27 cellular contexts compared by ENCODE assay signal in genomic region chr2:183984871-183985270, GRCh38.
DNase-seq lines count a peak whose midpoint lies in the region; ATAC-seq and TF ChIP-seq lines count a peak whose summit lies in the region.
"Had no signal": no experiment of that assay in that cellular context is flagged by ENCODE, and none has a peak within 500 bp of the region (broad histone marks: within the 10 kb centered on the region; RNA-seq: fewer than 3 reads in every experiment).

No MANE protein-coding gene starts in this region.

- DNase-seq in left colon (no peak), mucosa of descending colon (no peak), NCI-H2029 (lab: John Stamatoyannopoulos, UW) (no peak)
- no peak for DNase-seq in activated effector memory CD4-positive, alpha-beta T cell treated with anti-CD3 and anti-CD28 coated beads, Interleukin-2, amount 50 U/mL, for 16 hours
- DNase-seq: 8988T; ACHN; AML-193; BE2C; C1 segment of cervical spinal cord; Caco-2; Calu3; CD4-positive, alpha-beta memory T cell; CD4-positive, alpha-beta T cell; CD4-positive, CD25-positive, alpha-beta regulatory T cell; CD8-positive, alpha-beta memory T cell; CD8-positive, alpha-beta T cell; COR-L47; DMS 273 treated with DMSO at 0.1 percent for 48 hours; DMS153; DMS53; DMS79; DMS79 treated with DMSO at 0.1 percent for 48 hours; DND-41; EL had no signal

- H3K4me3 ChIP-seq in mucosa of descending colon, result no peak overlapping the region
- H3K4me3 ChIP-seq: A549; BLaER1; BLaER1 treated with 17β-estradiol and CSF1 and Interleukin-3, amounts not matched to agents 10 nM and 100 nM had no signal

- no peaks in the 10 kb centered on the region for H3K9me3 ChIP-seq in mucosa of descending colon
- H3K9me3 ChIP-seq: A549; BE2C; BLaER1; BLaER1 treated with 17β-estradiol and CSF1 and Interleukin-3, amounts not matched to agents 10 nM and 100 nM; Caco-2 had no signal

- H3K4me1 ChIP-seq in mucosa of descending colon (ENCODE audit: low read depth), result no peaks in the 10 kb centered on the region
- H3K4me1 ChIP-seq: A549; BE2C; BLaER1; BLaER1 treated with 17β-estradiol and CSF1 and Interleukin-3, amounts not matched to agents 10 nM and 100 nM; Caco-2 had no signal

- TF ChIP-seq CTCF in mucosa of descending colon (IDR thresholded peaks at IDR 0.05), result no peak

- intact Hi-C loops in left colon (cut with DNase I, micrococcal nuclease) (no loop called here), mucosa of descending colon (cut with DNase I, micrococcal nuclease) (no loop called here)

- ATAC-seq in left colon, result peak; percentile 85
- ATAC-seq in mucosa of descending colon, result peak; percentile 66
- ATAC-seq: A549; CD8-positive, alpha-beta T cell had no signal

- no peaks in the 10 kb centered on the region for H3K36me3 ChIP-seq in mucosa of descending colon (ENCODE audit: low read depth)
- H3K36me3 ChIP-seq: BE2C; BLaER1; BLaER1 treated with 17β-estradiol and CSF1 and Interleukin-3, amounts not matched to agents 10 nM and 100 nM had no signal
